ENCODE assay signal across 33 cellular contexts in genomic region chr13:68272652-68273051, GRCh38.
"Had no signal": no experiment of that assay in that cellular context is flagged by ENCODE, and none has a peak within 500 bp of the region (broad histone marks: within the 10 kb centered on the region; RNA-seq: fewer than 3 reads in every experiment).

No MANE protein-coding gene starts in this region.

- H3K27ac ChIP-seq: adrenal gland, ascending aorta, body of pancreas, brain microvascular endothelial cell, breast epithelium had no signal

- DNase-seq: activated effector memory CD4-positive, alpha-beta T cell treated with anti-CD3 and anti-CD28 coated beads, Interleukin-2, amount 50 U/mL, for 16 hours; activated effector memory CD4-positive, alpha-beta T cell treated with Interleukin-2 at 50 U/mL for 16 hours; activated gamma-delta T cell; activated gamma-delta T cell treated with Interleukin-2 at 50 U/mL for 16 hours; activated naive CD4-positive, alpha-beta T cell; activated naive CD4-positive, alpha-beta T cell treated with anti-CD3 and anti-CD28 coated beads for 36 hours; activated naive CD4-positive, alpha-beta T cell treated with anti-CD3 and anti-CD28 coated beads, Interleukin-2, amount 10 ng/mL, durations not matched to agents 7 days and 5 days; activated naive CD4-positive, alpha-beta T cell treated with anti-CD3 and anti-CD28 coated beads, Interleukin-2, amount 50 U/mL, for 16 hours; activated naive CD4-positive, alpha-beta T cell treated with Interleukin-2 at 50 U/mL for 16 hours; activated naive CD8-positive, alpha-beta T cell treated with anti-CD3 and anti-CD28 coated beads for 36 hours; activated naive CD8-positive, alpha-beta T cell treated with anti-CD3 and anti-CD28 coated beads, Interleukin-2, amount 10 ng/mL, durations not matched to agents 7 days and 5 days; activated naive CD8-positive, alpha-beta T cell treated with anti-CD3 and anti-CD28 coated beads, Interleukin-2, amount 50 U/mL, for 24 hours; activated T-cell treated with anti-CD3 and anti-CD28 coated beads, Interleukin-2, amount 50 U/mL, for 1 hour; activated T-cell treated with anti-CD3 and anti-CD28 coated beads, Interleukin-2, amount 50 U/mL, for 24 hours; activated T-cell treated with anti-CD3 and anti-CD28 coated beads, Interleukin-2, amount 50 U/mL, for 4 hours; activated T-cell treated with anti-CD3 and anti-CD28 coated beads, Interleukin-2, amount 50 U/mL, for 48 hours; activated T-cell treated with anti-CD3 and anti-CD28 coated beads, Interleukin-2, amount 50 U/mL, for 72 hours; adrenal gland; amniotic stem cell; amygdala; anterior cingulate cortex; body of pancreas; brain microvascular endothelial cell; caudate nucleus; central memory CD4-positive, alpha-beta T cell; cerebellar nuclear complex had no signal

- H3K4me3 ChIP-seq: adrenal gland, ascending aorta, body of pancreas, breast epithelium, cardiac muscle cell had no signal

- H3K36me3 ChIP-seq: adrenal gland, ascending aorta, brain microvascular endothelial cell, breast epithelium, cardiac muscle cell had no signal

- H3K27me3 ChIP-seq: adrenal gland, ascending aorta, body of pancreas, brain microvascular endothelial cell, breast epithelium, cardiac muscle cell had no signal

- FAIRE-seq: astrocyte, bronchial epithelial cell had no signal

- H3K4me1 ChIP-seq: adrenal gland, ascending aorta, body of pancreas, breast epithelium had no signal

- H3K9me3 ChIP-seq: ascending aorta, body of pancreas had no signal

- ATAC-seq: activated naive CD4-positive, alpha-beta T cell treated with anti-CD3 and anti-CD28 coated beads, Interleukin-2, amount 50 U/mL, for 72 hours; activated naive CD8-positive, alpha-beta T cell treated with anti-CD3 and anti-CD28 coated beads, Interleukin-2, amount 50 U/mL, for 24 hours; activated T-cell treated with anti-CD3 and anti-CD28 coated beads, Interleukin-2, amount 50 U/mL, for 4 hours; activated T-cell treated with anti-CD3 and anti-CD28 coated beads, Interleukin-2, amount 50 U/mL, for 72 hours; activated T-helper 17 cell treated with anti-CD3 and anti-CD28 coated beads, Interleukin-2, amount 50 U/mL, for 72 hours; body of pancreas had no signal
